5 cellular contexts compared by ENCODE assay signal in the genomic region with DNA sequence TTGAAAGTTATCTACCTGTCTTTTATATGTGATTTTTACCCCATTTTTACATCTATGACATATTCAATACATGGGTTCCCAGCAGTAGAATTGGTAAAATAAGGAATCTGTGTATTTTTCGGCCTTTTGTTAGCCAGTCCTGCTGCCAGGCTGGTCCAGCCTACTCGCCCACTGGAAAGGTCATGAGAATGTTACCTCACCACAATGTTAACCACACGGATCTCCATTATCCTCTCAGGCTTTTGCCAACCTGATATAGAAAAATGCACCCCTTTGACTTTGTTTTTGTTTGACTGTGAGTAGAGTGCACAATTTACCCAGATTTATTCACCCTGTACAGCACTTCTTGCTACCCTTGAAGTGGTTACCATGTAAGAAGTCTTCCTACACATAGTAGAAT.
"Had no signal": no experiment of that assay in that cellular context is flagged by ENCODE, and none has a peak within 500 bp of the region (broad histone marks: within the 10 kb centered on the region; RNA-seq: fewer than 3 reads in every experiment).

No MANE protein-coding gene starts in this region.

- DNase-seq: H7, HFFc6 had no signal

- H3K4me1 ChIP-seq: HAP-1 had no signal

- H3K4me3 ChIP-seq: GM23338, HAP-1 had no signal

- H3K9me3 ChIP-seq: HAP-1 had no signal

- H3K27ac ChIP-seq: HL-60 had no signal

- H3K36me3 ChIP-seq: HAP-1 had no signal
